Comparison of ENCODE assay signal across 18 cellular contexts in the genomic region with DNA sequence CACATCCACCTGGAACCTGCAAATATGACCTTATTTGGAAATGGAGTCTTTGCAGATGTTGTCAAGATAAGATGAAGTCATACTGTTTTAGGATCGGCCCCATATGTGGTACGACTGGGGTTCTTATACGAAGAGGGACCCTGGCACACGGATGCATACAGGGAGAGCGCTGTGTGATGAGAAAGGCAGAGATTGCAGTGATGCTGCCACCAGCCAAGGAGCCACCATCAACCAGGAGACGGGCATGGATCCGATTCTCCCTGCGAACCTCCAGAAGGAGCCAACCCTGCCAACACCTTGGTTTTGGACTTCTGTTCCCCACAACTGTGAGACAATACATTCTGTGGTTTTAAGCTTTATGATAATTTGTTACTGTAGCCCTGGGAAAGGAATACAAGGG. TPM values are rescaled to one million over a fixed set of nuclear protein-coding genes. Genes with fewer than 3 reads are reported as not detected.
"Had no signal": no experiment of that assay in that cellular context is flagged by ENCODE, and none has a peak within 500 bp of the region (broad histone marks: within the 10 kb centered on the region; RNA-seq: fewer than 3 reads in every experiment).

No MANE protein-coding gene starts in this region.

RNA-seq across cellular contexts. Expression of a gene that starts 31.2 kb away (rescaled TPM):
- total RNA-seq: activated B cell treated with CpG ODN at 0.5 μM for 24 hours; activated CD4-positive, alpha-beta memory T cell treated with anti-CD3 and anti-CD28 coated beads for 36 hours; activated CD4-positive, alpha-beta T cell treated with anti-CD3 and anti-CD28 coated beads, Interleukin-2, amount 10 ng/mL, durations not matched to agents 24 days and 14 days; activated CD8-positive, alpha-beta memory T cell treated with anti-CD3 and anti-CD28 coated beads for 36 hours; activated CD8-positive, alpha-beta T cell treated with anti-CD3 and anti-CD28 coated beads for 36 hours; activated naive CD4-positive, alpha-beta T cell treated with anti-CD3 and anti-CD28 coated beads for 36 hours; activated naive CD4-positive, alpha-beta T cell treated with anti-CD3 and anti-CD28 coated beads, Interleukin-2, amount 50 U/mL, for 72 hours; activated naive CD8-positive, alpha-beta T cell treated with anti-CD3 and anti-CD28 coated beads for 36 hours; activated T-cell treated with anti-CD3 and anti-CD28 coated beads, Interleukin-2, amount 50 U/mL, for 4 hours; activated T-cell treated with anti-CD3 and anti-CD28 coated beads, Interleukin-2, amount 50 U/mL, for 72 hours; activated T-helper 1 cell treated with anti-CD3 and anti-CD28 coated beads, Interleukin-12 subunit alpha, Interleukin-12 subunit beta, Interleukin-2, Interleukin-4 antibody, amounts not matched to agents 30 ng/mL and 10 ng/mL and 1 ng/mL, durations not matched to agents 14 hours and 24 hours and 36 hours; activated T-helper 17 cell treated with anti-CD3 and anti-CD28 coated beads, Interleukin-2, amount 50 U/mL, for 72 hours; adrenal gland; aorta; astrocyte; body of pancreas; breast epithelium; cardiac muscle cell had no signal
- polyA plus RNA-seq: cardiac muscle cell had no signal
